ENCODE assay signal across 1 cellular context in the genomic region with DNA sequence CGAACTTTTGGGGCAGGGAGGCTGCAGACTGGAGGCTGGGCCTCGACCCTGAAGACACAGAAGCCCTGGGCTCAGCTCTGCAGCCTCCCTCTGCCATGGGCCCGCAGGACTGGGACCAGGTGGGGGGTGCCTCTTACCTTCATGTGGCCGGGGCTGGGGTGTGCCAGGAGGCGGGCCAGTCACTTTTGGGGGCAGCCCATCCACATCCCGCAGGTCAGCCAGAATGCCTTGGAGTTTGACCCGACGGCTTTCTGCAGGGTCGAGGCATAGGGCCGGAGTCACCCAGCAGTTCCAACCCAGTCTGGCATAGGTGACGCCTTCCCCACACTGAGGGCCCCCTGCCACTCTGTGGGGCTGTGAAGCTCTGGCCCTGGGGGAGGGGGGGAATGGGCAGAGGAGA.
TF ChIP-seq lines count a peak whose summit lies in the region.

No MANE protein-coding gene starts in this region.

TF ChIP-seq in A549, 52 proteins besides CTCF, POLR2A, EP300 and RAD21:
- TF ChIP-seq POLR2AphosphoS2 (conservative IDR thresholded peaks at IDR 0.05; ENCODE audit: low read length) (0 out of 2 replicates have a peak, but pooled peaks have one; percentile 13), ZNF302 (CRISPR knock-in tag; IDR thresholded peaks at IDR 0.05) (no peak), CEBPB (IDR thresholded peaks at IDR 0.05) (no peak)
TF ChIP-seq in A549: peak in this region for 1.
